In genomic region chr1:230362949-230363348, GRCh38 we compare ENCODE assay signal across 7 cellular contexts.
"Had no signal": no experiment of that assay in that cellular context is flagged by ENCODE, and none has a peak within 500 bp of the region (broad histone marks: within the 10 kb centered on the region; RNA-seq: fewer than 3 reads in every experiment).

No MANE protein-coding gene starts in this region.

- H3K9me3 Mint-ChIP-seq: GM23338, H9 had no signal

- H2AFZ ChIP-seq: GM23338 had no signal

- H3K4me3 ChIP-seq: GM23338 had no signal

- DNase-seq: H9, HCEC 1CT, IMR-90 had no signal

- H3K4me2 ChIP-seq: GM23338 had no signal

- ATAC-seq: GM23338 had no signal

- H3K27ac Mint-ChIP-seq: GM23338 had no signal

- FAIRE-seq: H1, H54, HTR-8/SVneo had no signal

- H3K4me3 Mint-ChIP-seq: GM23338, H9 had no signal
